ENCODE assay signal across 8 cellular contexts in genomic region chr21:36990508-36991205, GRCh38. TPM values are rescaled to one million over a fixed set of nuclear protein-coding genes. Genes with fewer than 3 reads are reported as not detected.
DNase-seq lines count a peak whose midpoint lies in the region; ATAC-seq, FAIRE-seq and TF ChIP-seq lines count a peak whose summit lies in the region.

No MANE protein-coding gene starts in this region.

- RAD21 ChIA-PET in GM12878 (lab: Charles Lee; ENCODE audit: unreplicated experiment) = interaction anchor here (0.8 to 2.1 kb wide), 3 partner anchors 13 to 19 kb away, joined by 4 to 19 read pairs (median 6); no protein-coding TSS in a partner anchor

- H3K36me3 Mint-ChIP-seq in stimulated activated naive CD8-positive, alpha-beta T cell treated with anti-CD3 and anti-CD28 coated beads, Interleukin-15, Interleukin-2, amounts not matched to agents 100 ng/mL and 50 ng/mL, for 24 hours (ENCODE audit: low read depth) = no peaks in the 10 kb centered on the region

- no peak for TF ChIP-seq EP300 in GM12878 (IDR thresholded peaks at IDR 0.05; ENCODE audit: borderline replicate concordance in 1 of 2, control insufficient read depth in 1 of 2, low read depth in 2 of 2, low read length in 2 of 2)

- no peaks in the 10 kb centered on the region for H3K27me3 Mint-ChIP-seq in stimulated activated naive CD8-positive, alpha-beta T cell treated with anti-CD3 and anti-CD28 coated beads, Interleukin-15, Interleukin-2, amounts not matched to agents 100 ng/mL and 50 ng/mL, for 24 hours

- peaks cover 36% of the 10 kb centered on the region for H3K4me1 Mint-ChIP-seq in stimulated activated naive CD8-positive, alpha-beta T cell treated with anti-CD3 and anti-CD28 coated beads, Interleukin-15, Interleukin-2, amounts not matched to agents 100 ng/mL and 50 ng/mL, for 24 hours (ENCODE audit: low read depth)

- ATAC-seq in stimulated activated naive CD8-positive, alpha-beta T cell treated with anti-CD3 and anti-CD28 coated beads, Interleukin-15, Interleukin-2, amounts not matched to agents 100 U/mL and 50 U/mL, for 24 hours = no peak
- ATAC-seq in GM12878 (no peak), lower lobe of right lung (no peak), mucosa of descending colon (no peak), HG02759 (IDR thresholded peaks at IDR 0.05; ENCODE audit: unreplicated experiment) (no peak)

- peak overlapping the region; percentile 76; the same call in 1 of the 2 replicates for H3K4me3 ChIP-seq in GM12878
- peak overlapping the region; percentile 66 for H3K4me3 ChIP-seq in lower lobe of right lung
- H3K4me3 ChIP-seq in mucosa of descending colon = no peak overlapping the region

- no peaks in the 10 kb centered on the region for H3K79me2 ChIP-seq in GM12878 (ENCODE audit: control insufficient read depth, insufficient read depth, low read length)

- H3K4me3 Mint-ChIP-seq in stimulated activated naive CD8-positive, alpha-beta T cell treated with anti-CD3 and anti-CD28 coated beads, Interleukin-15, Interleukin-2, amounts not matched to agents 100 ng/mL and 50 ng/mL, for 24 hours = peak overlapping the region; percentile 80

- WGBS in GM12878 (ENCODE audit: insufficient coverage, insufficient replicate concordance, low lambda C conversion rate, missing lambda C conversion rate) = 88% methylated on average over 21 of the region's 21 CpGs

- no peak overlapping the region for H3K27ac ChIP-seq in GM12878 (ENCODE audit: control insufficient read depth, insufficient read depth)
- H3K27ac ChIP-seq in lower lobe of right lung = peak overlapping the region; percentile 91

- CTCF ChIA-PET in GM12878 (lab: Yijun Ruan, JAX) = interaction anchor here (0.7 to 5.8 kb wide), 11 partner anchors 8 to 74 kb away, joined by 3 to 94 read pairs (median 7); partner anchors contain the start of gene HLCS

- no peak for TF ChIP-seq RAD21 in GM12878 (IDR thresholded peaks at IDR 0.05; ENCODE audit: insufficient read depth, low read depth, low read length)

- H4K20me1 ChIP-seq in GM12878 (ENCODE audit: control insufficient read depth, insufficient read depth) = no peaks in the 10 kb centered on the region

- SMC1A ChIA-PET in GM12878 (lab: Charles Lee; ENCODE audit: uncharacterized antibody, unreplicated experiment) = interaction anchor here (1.1 to 4.1 kb wide), 7 partner anchors 8 to 36 kb away, joined by 3 to 23 read pairs (median 3); no protein-coding TSS in a partner anchor

- POLR2A ChIA-PET in GM12878 (lab: Charles Lee) = interaction anchor here (0.7 to 2.4 kb wide), 3 partner anchors 11 to 17 kb away, joined by 3 to 12 read pairs (median 5); no protein-coding TSS in a partner anchor

- peak overlapping the region; percentile 87 for H2AFZ ChIP-seq in GM12878 (ENCODE audit: control insufficient read depth, low read depth, low read length)

- TF ChIP-seq CTCF in GM12878 (IDR thresholded peaks at IDR 0.05 in 2 of 3, conservative IDR thresholded peaks at IDR 0.05 in 1 of 3; ENCODE audit: control insufficient read depth in 2 of 3, extremely low read depth in 1 of 3, insufficient read depth in 1 of 3, low read depth in 3 of 3, low read length in 3 of 3) (0 out of 6 replicates have a peak, but pooled peaks of 1 of the 3 experiments have one; percentile 0), lower lobe of right lung (IDR thresholded peaks at IDR 0.05) (no peak), mucosa of descending colon (IDR thresholded peaks at IDR 0.05) (no peak), GM13976 (IDR thresholded peaks at IDR 0.05; ENCODE audit: borderline replicate concordance, control extremely low read depth, extremely low read depth, insufficient read depth, missing control alignments) (no peak)

- DNase-seq in stimulated activated naive CD8-positive, alpha-beta T cell treated with anti-CD3 and anti-CD28 coated beads, Interleukin-15, Interleukin-2, amounts not matched to agents 100 U/mL and 50 U/mL, for 24 hours = no peak
- DNase-seq in GM12878 (ENCODE audit: low read depth, low spot score) = no peak
- no peak for DNase-seq in lower lobe of right lung
- no peak for DNase-seq in mucosa of descending colon
- no peak for DNase-seq in GM13976 (ENCODE audit: low spot score)
- no peak for DNase-seq in erythroblast (lab: John Stamatoyannopoulos, UW)

- peak overlapping the region; percentile 92 for H3K27ac Mint-ChIP-seq in stimulated activated naive CD8-positive, alpha-beta T cell treated with anti-CD3 and anti-CD28 coated beads, Interleukin-15, Interleukin-2, amounts not matched to agents 100 ng/mL and 50 ng/mL, for 24 hours

- FAIRE-seq in GM12878 (lab: Jason Lieb, UNC) = no peak

- H3K4me2 ChIP-seq in GM12878 (ENCODE audit: control insufficient read depth, insufficient read depth) = peak overlapping the region; percentile 85; the same call in 1 of the 2 replicates

- H3K4me1 ChIP-seq in GM12878 (ENCODE audit: control insufficient read depth, insufficient read depth, low read length) (no peaks in the 10 kb centered on the region), lower lobe of right lung (no peaks in the 10 kb centered on the region), mucosa of descending colon (ENCODE audit: low read depth) (peaks cover 5% of the 10 kb centered on the region)

- BruUV-seq in GM12878 (replicated peaks; lab: Mats Ljungman, UMichigan) = no TSS peak

- intact Hi-C loops in GM12878 (cut with micrococcal nuclease; ENCODE audit: unreplicated experiment) (no loop called here), lower lobe of right lung (cut with DNase I) (no loop called here), mucosa of descending colon (cut with DNase I, micrococcal nuclease) (no loop called here)

- no peaks in the 10 kb centered on the region for H3K27me3 ChIP-seq in GM12878 (replicated peaks in 1 of 2; ENCODE audit: control insufficient read depth in 2 of 2, insufficient read depth in 2 of 2, low read length in 1 of 2)
- peaks cover 5% of the 10 kb centered on the region for H3K27me3 ChIP-seq in lower lobe of right lung (ENCODE audit: low read depth)

- H3K9me3 ChIP-seq in GM12878 (replicated peaks; ENCODE audit: control insufficient read depth, insufficient read depth, low read length) (no peaks in the 10 kb centered on the region), lower lobe of right lung (no peaks in the 10 kb centered on the region), mucosa of descending colon (no peaks in the 10 kb centered on the region)

- H3K9ac ChIP-seq in GM12878 (ENCODE audit: control insufficient read depth, insufficient read depth, low read length) = no peak overlapping the region

- in situ Hi-C loops in GM12878 (cut with MboI) = no loop called here
- in situ Hi-C loops in GM13976 (cut with MboI; ENCODE audit: low sequenced_read_pairs, unreplicated experiment) = no loop called here

- TF ChIP-seq POLR2A in GM12878 (IDR thresholded peaks at IDR 0.05; ENCODE audit: low read depth, low read length) = no peak
- TF ChIP-seq POLR2A in erythroblast (IDR thresholded peaks at IDR 0.05; ENCODE audit: low read length) = no peak

- no peaks in the 10 kb centered on the region for H3K9me3 Mint-ChIP-seq in stimulated activated naive CD8-positive, alpha-beta T cell treated with anti-CD3 and anti-CD28 coated beads, Interleukin-15, Interleukin-2, amounts not matched to agents 100 ng/mL and 50 ng/mL, for 24 hours

- H3K36me3 ChIP-seq in GM12878 (ENCODE audit: control insufficient read depth in 2 of 2, insufficient read depth in 2 of 2, low read length in 1 of 2) (no peaks in the 10 kb centered on the region), lower lobe of right lung (no peaks in the 10 kb centered on the region), mucosa of descending colon (ENCODE audit: low read depth) (no peaks in the 10 kb centered on the region)

TF ChIP-seq in GM12878, 131 proteins besides CTCF, POLR2A, EP300 and RAD21:
- TF ChIP-seq PML (IDR thresholded peaks at IDR 0.05; ENCODE audit: low read length) (no peak), TCF12 (IDR thresholded peaks at IDR 0.05; ENCODE audit: low read depth, low read length) (no peak), HDGF (IDR thresholded peaks at IDR 0.05) (0 out of 2 replicates have a peak, but pooled peaks have one; percentile 4)

RNA-seq across cellular contexts. Expression of gene RIPPLY3, which starts 15.8 kb away (rescaled TPM):
- total RNA-seq in GM12878 (2013; cell fraction: nucleolus; rRNA removed) = not detected in 2 replicates
- not detected in 2 replicates for total RNA-seq in GM12878 (2014; rRNA removed)
- not detected in 2 replicates for total RNA-seq in GM12878 (2014; rRNA removed; fragmentation: Illumina TruSeq; extraction: Trizol)
- total RNA-seq in GM12878 (2021) = not detected in 2 replicates
- polyA plus RNA-seq in GM12878 (2011; ENCODE audit: low read depth) = not detected
- not detected in 2 replicates for polyA plus RNA-seq in GM12878 (2011; rRNA removed)
- not detected in 2 replicates for polyA plus RNA-seq in GM12878 (2011; cell fraction: cytosol; rRNA removed)
- not detected in 2 replicates for polyA plus RNA-seq in GM12878 (2011; cell fraction: nucleus; rRNA removed)
- not detected in 2 replicates for polyA plus RNA-seq in GM12878 (2012)
- polyA plus RNA-seq in GM12878 (2014; fragmentation: Illumina TruSeq; extraction: Trizol) = not detected in 2 replicates
- not detected for polyA plus RNA-seq in GM12878 (2014; fragmentation: Nextera tagmentation; extraction: Ambion mirVana)
- not detected in 2 replicates for polyA plus RNA-seq in GM12878 (2014; rRNA removed)
- not detected for polyA plus RNA-seq in GM12878 (2016; fragmentation: Nextera tagmentation; extraction: Ambion mirVana)
- not detected in 2 replicates for polyA minus RNA-seq in GM12878 (2011; rRNA and poly(A)+ RNA removed)
- polyA minus RNA-seq in GM12878 (2011; cell fraction: cytosol; rRNA and poly(A)+ RNA removed) = not detected in 2 replicates
- polyA minus RNA-seq in GM12878 (2011; cell fraction: nucleus; rRNA and poly(A)+ RNA removed) = not detected in 2 replicates
- 0.44 TPM for total RNA-seq in lower lobe of right lung
- total RNA-seq in mucosa of descending colon = not detected

RNA-seq across cellular contexts. Expression of gene HLCS, which starts 24.2 kb away (rescaled TPM):
- 39.1 and 48.4 TPM in 2 replicates for total RNA-seq in GM12878 (2013; cell fraction: nucleolus; rRNA removed)
- 9.7 and 12.8 TPM in 2 replicates for total RNA-seq in GM12878 (2014; rRNA removed)
- 9.5 and 11.4 TPM in 2 replicates for total RNA-seq in GM12878 (2014; rRNA removed; fragmentation: Illumina TruSeq; extraction: Trizol)
- total RNA-seq in GM12878 (2021) = 11.9 and 13.3 TPM in 2 replicates
- polyA plus RNA-seq in GM12878 (2011; ENCODE audit: low read depth) = 4.9 TPM
- 10.0 and 10.1 TPM in 2 replicates for polyA plus RNA-seq in GM12878 (2011; rRNA removed)
- polyA plus RNA-seq in GM12878 (2011; cell fraction: cytosol; rRNA removed) = 6.2 and 7.1 TPM in 2 replicates
- polyA plus RNA-seq in GM12878 (2011; cell fraction: nucleus; rRNA removed) = 12.9 and 15.6 TPM in 2 replicates
- 5.0 and 5.3 TPM in 2 replicates for polyA plus RNA-seq in GM12878 (2012)
- 9.9 and 11.0 TPM in 2 replicates for polyA plus RNA-seq in GM12878 (2014; fragmentation: Illumina TruSeq; extraction: Trizol)
- 1 to 10 TPM; 1.5 to 1.8 TPM for polyA plus RNA-seq in GM12878 (2014; fragmentation: Nextera tagmentation; extraction: Ambion mirVana)
- 9.5 and 9.6 TPM in 2 replicates for polyA plus RNA-seq in GM12878 (2014; rRNA removed)
- polyA plus RNA-seq in GM12878 (2016; fragmentation: Nextera tagmentation; extraction: Ambion mirVana) = 10 to 100 TPM in 1 of 2 experiments, 1 to 10 TPM in 1; 9.4 to 12.7 TPM
- 13.1 and 20.6 TPM in 2 replicates for polyA minus RNA-seq in GM12878 (2011; rRNA and poly(A)+ RNA removed)
- polyA minus RNA-seq in GM12878 (2011; cell fraction: cytosol; rRNA and poly(A)+ RNA removed) = 3.5 and 3.7 TPM in 2 replicates
- polyA minus RNA-seq in GM12878 (2011; cell fraction: nucleus; rRNA and poly(A)+ RNA removed) = 11.6 and 15.7 TPM in 2 replicates
- total RNA-seq in lower lobe of right lung = 17.1 TPM
- 10 to 100 TPM; 13.3 to 16.7 (median 14.9) TPM for total RNA-seq in mucosa of descending colon
